In the genomic region with DNA sequence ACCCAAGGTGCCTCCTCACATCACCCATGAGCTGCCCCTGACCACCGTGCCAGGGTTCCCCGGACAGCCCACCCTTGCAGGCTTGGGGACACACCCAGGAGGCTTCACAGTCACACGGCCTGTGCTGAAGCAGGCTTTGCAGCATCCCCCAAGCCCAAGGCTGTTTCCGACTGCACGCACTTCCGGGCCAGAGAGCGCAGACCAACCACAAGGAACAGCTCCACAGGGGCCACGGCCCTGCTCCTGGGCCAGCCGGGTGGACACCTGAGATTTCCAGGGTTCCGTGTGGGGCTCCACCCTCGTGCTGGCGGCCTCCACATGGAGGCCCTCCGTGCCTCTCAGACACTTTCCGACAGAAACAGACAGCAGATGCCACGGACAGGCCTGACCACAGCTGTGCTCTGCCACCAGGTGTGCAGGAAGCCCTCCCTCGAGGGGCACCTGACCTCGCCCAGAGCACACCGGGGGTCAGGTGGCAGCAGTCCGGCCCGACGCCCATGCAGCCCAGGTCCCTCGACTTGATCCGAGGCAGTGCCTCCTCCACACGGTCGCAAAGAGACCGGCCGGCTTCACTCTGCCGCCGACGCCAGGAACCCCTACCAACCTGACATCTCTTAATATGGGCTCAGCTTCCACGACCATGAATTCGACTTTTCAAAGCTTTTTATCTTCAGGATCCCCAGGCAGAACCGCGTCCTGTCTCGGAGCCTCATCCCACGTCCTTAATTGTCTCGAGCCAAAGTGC, we compare ENCODE assay signal across 19 cellular contexts. TPM values are rescaled to one million over a fixed set of nuclear protein-coding genes. Genes with fewer than 3 reads are reported as not detected.
DNase-seq lines count a peak whose midpoint lies in the region; ATAC-seq, FAIRE-seq and TF ChIP-seq lines count a peak whose summit lies in the region.
"Had no signal": no experiment of that assay in that cellular context is flagged by ENCODE, and none has a peak within 500 bp of the region (broad histone marks: within the 10 kb centered on the region; RNA-seq: fewer than 3 reads in every experiment).

No MANE protein-coding gene starts in this region.

- no peak for TF ChIP-seq CTCF in BE2C (IDR thresholded peaks at IDR 0.05; ENCODE audit: low read depth, low read length)

- no peaks in the 10 kb centered on the region for H3K4me1 ChIP-seq in BE2C
- H3K4me1 ChIP-seq: SJCRH30 had no signal

- H3K4me3 ChIP-seq in BE2C (ENCODE audit: low read depth, low read length): no peak overlapping the region
- H3K4me3 ChIP-seq: SJCRH30 had no signal

- no peak for TF ChIP-seq POLR2A in GM12891 (IDR thresholded peaks at IDR 0.05; ENCODE audit: low read depth, low read length)

- H3K27me3 Mint-ChIP-seq in activated CD4-positive, alpha-beta memory T cell treated with anti-CD3 and anti-CD28 coated beads, Interleukin-2, amount 10 ng/mL, durations not matched to agents 7 days and 5 days: no peaks in the 10 kb centered on the region
- H3K27me3 Mint-ChIP-seq in activated CD4-positive, alpha-beta T cell treated with anti-CD3 and anti-CD28 coated beads, Interleukin-2, amount 10 ng/mL, durations not matched to agents 7 days and 5 days: no peaks in the 10 kb centered on the region
- H3K27me3 Mint-ChIP-seq: stimulated activated naive CD8-positive, alpha-beta T cell treated with anti-CD3 and anti-CD28 coated beads, Interleukin-15, amount 100 ng/mL, for 72 hours had no signal

- FAIRE-seq in GM12891 (lab: Jason Lieb, UNC): no peak
- FAIRE-seq: urothelium cell line had no signal

- H3K27ac Mint-ChIP-seq in activated CD4-positive, alpha-beta memory T cell treated with anti-CD3 and anti-CD28 coated beads, Interleukin-2, amount 10 ng/mL, durations not matched to agents 7 days and 5 days: no peak overlapping the region
- H3K27ac Mint-ChIP-seq in activated CD4-positive, alpha-beta T cell treated with anti-CD3 and anti-CD28 coated beads, Interleukin-2, amount 10 ng/mL, durations not matched to agents 7 days and 5 days: no peak overlapping the region
- H3K27ac Mint-ChIP-seq: mesothelial cell of epicardium had no signal

- H3K36me3 Mint-ChIP-seq in activated CD4-positive, alpha-beta memory T cell treated with anti-CD3 and anti-CD28 coated beads, Interleukin-2, amount 10 ng/mL, durations not matched to agents 7 days and 5 days (ENCODE audit: low read depth): peaks cover 23% of the 10 kb centered on the region
- peaks cover 24% of the 10 kb centered on the region for H3K36me3 Mint-ChIP-seq in activated CD4-positive, alpha-beta T cell treated with anti-CD3 and anti-CD28 coated beads, Interleukin-2, amount 10 ng/mL, durations not matched to agents 7 days and 5 days (ENCODE audit: low read depth)

- H3K9me3 ChIP-seq in BE2C: no peaks in the 10 kb centered on the region
- H3K9me3 ChIP-seq: SJCRH30 had no signal

- ATAC-seq in GM19035 (IDR thresholded peaks at IDR 0.05; ENCODE audit: unreplicated experiment): no peak
- ATAC-seq: stimulated activated naive CD8-positive, alpha-beta T cell treated with anti-CD3 and anti-CD28 coated beads, Interleukin-15, amount 100 ng/mL, for 72 hours had no signal

- intact Hi-C loops in cardiac septum (cut with DNase I) (no loop called here), posterior cingulate gyrus (cut with DNase I) (no loop called here)

- POLR2A ChIA-PET in activated CD4-positive, alpha-beta memory T cell treated with anti-CD3 and anti-CD28 coated beads, Interleukin-2, amount 10 ng/mL, durations not matched to agents 7 days and 5 days (lab: Charles Lee): interaction anchor here (1.8 kb wide), 1 partner anchor 9 kb away, joined by 4 read pairs; no protein-coding TSS in a partner anchor
- POLR2A ChIA-PET in activated CD4-positive, alpha-beta T cell treated with anti-CD3 and anti-CD28 coated beads, Interleukin-2, amount 10 ng/mL, durations not matched to agents 7 days and 5 days (lab: Charles Lee): no interaction called here

- no peaks in the 10 kb centered on the region for H3K27me3 ChIP-seq in BE2C
- H3K27me3 ChIP-seq: SJCRH30 had no signal

- H3K36me3 ChIP-seq in BE2C: peaks cover 30% of the 10 kb centered on the region

- CTCF ChIA-PET in activated CD4-positive, alpha-beta memory T cell treated with anti-CD3 and anti-CD28 coated beads, Interleukin-2, amount 10 ng/mL, durations not matched to agents 7 days and 5 days (lab: Charles Lee): no interaction called here
- CTCF ChIA-PET in activated CD4-positive, alpha-beta T cell treated with anti-CD3 and anti-CD28 coated beads, Interleukin-2, amount 10 ng/mL, durations not matched to agents 7 days and 5 days (lab: Charles Lee): no interaction called here

- peak; percentile 3 for DNase-seq in BE2C
- DNase-seq in GM12891 (ENCODE audit: insufficient read length, low spot score): peak; percentile 18
- peak; percentile 74 for DNase-seq in cardiac septum (ENCODE audit: low spot score)
- DNase-seq in posterior cingulate gyrus: peak in 7 of 10 donors; percentile 3 to 77 (median 12)
- DNase-seq in NCI-H1436 treated with DMSO at 0.1 percent for 48 hours (lab: John Stamatoyannopoulos, UW): no peak
- DNase-seq in activated CD4-positive, alpha-beta memory T cell treated with anti-CD3 and anti-CD28 coated beads, Interleukin-2, amount 10 ng/mL, durations not matched to agents 7 days and 5 days: no peak
- DNase-seq in activated CD4-positive, alpha-beta T cell treated with anti-CD3 and anti-CD28 coated beads, Interleukin-2, amount 10 ng/mL, durations not matched to agents 7 days and 5 days: no peak
- DNase-seq: amygdala; central memory CD4-positive, alpha-beta T cell; COR-L47; Kasumi-1; kidney glomerular epithelial cell; NCI-H1092 treated with DMSO at 0.1 percent for 48 hours; NCI-H526; SJCRH30; stimulated activated naive CD8-positive, alpha-beta T cell treated with anti-CD3 and anti-CD28 coated beads, Interleukin-15, amount 100 ng/mL, for 72 hours had no signal

- H3K9me3 Mint-ChIP-seq in activated CD4-positive, alpha-beta memory T cell treated with anti-CD3 and anti-CD28 coated beads, Interleukin-2, amount 10 ng/mL, durations not matched to agents 7 days and 5 days: no peaks in the 10 kb centered on the region
- H3K9me3 Mint-ChIP-seq in activated CD4-positive, alpha-beta T cell treated with anti-CD3 and anti-CD28 coated beads, Interleukin-2, amount 10 ng/mL, durations not matched to agents 7 days and 5 days: no peaks in the 10 kb centered on the region
- H3K9me3 Mint-ChIP-seq: mesothelial cell of epicardium; stimulated activated naive CD8-positive, alpha-beta T cell treated with anti-CD3 and anti-CD28 coated beads, Interleukin-15, amount 100 ng/mL, for 72 hours had no signal

- H3K4me1 Mint-ChIP-seq in activated CD4-positive, alpha-beta memory T cell treated with anti-CD3 and anti-CD28 coated beads, Interleukin-2, amount 10 ng/mL, durations not matched to agents 7 days and 5 days: peaks cover 26% of the 10 kb centered on the region
- peaks cover 24% of the 10 kb centered on the region for H3K4me1 Mint-ChIP-seq in activated CD4-positive, alpha-beta T cell treated with anti-CD3 and anti-CD28 coated beads, Interleukin-2, amount 10 ng/mL, durations not matched to agents 7 days and 5 days

- H3K4me3 Mint-ChIP-seq in activated CD4-positive, alpha-beta memory T cell treated with anti-CD3 and anti-CD28 coated beads, Interleukin-2, amount 10 ng/mL, durations not matched to agents 7 days and 5 days: no peak overlapping the region
- no peak overlapping the region for H3K4me3 Mint-ChIP-seq in activated CD4-positive, alpha-beta T cell treated with anti-CD3 and anti-CD28 coated beads, Interleukin-2, amount 10 ng/mL, durations not matched to agents 7 days and 5 days
- H3K4me3 Mint-ChIP-seq: mesothelial cell of epicardium; stimulated activated naive CD8-positive, alpha-beta T cell treated with anti-CD3 and anti-CD28 coated beads, Interleukin-15, amount 100 ng/mL, for 72 hours had no signal

TF ChIP-seq in GM12891, 5 proteins besides CTCF, POLR2A, EP300 and RAD21:
- TF ChIP-seq SPI1 (IDR thresholded peaks at IDR 0.05; ENCODE audit: low read depth, low read length) (no peak), PAX5 (IDR thresholded peaks at IDR 0.05; ENCODE audit: insufficient read depth, low read length, severe bottlenecking) (no peak)

RNA-seq across cellular contexts. Expression of a gene that starts 8.0 kb away (rescaled TPM):
- polyA plus RNA-seq in BE2C (2012; ENCODE audit: insufficient read depth, insufficient read length, low read depth): 352 TPM
- polyA plus RNA-seq in GM12891 (2012; ENCODE audit: low read depth, missing spikeins): 97.8 TPM
- total RNA-seq in cardiac septum: 129 TPM
- 100 to 1,000 TPM; 209 to 221 TPM for total RNA-seq in activated CD4-positive, alpha-beta memory T cell treated with anti-CD3 and anti-CD28 coated beads, Interleukin-2, amount 10 ng/mL, durations not matched to agents 7 days and 5 days
- total RNA-seq in activated CD4-positive, alpha-beta T cell treated with anti-CD3 and anti-CD28 coated beads, Interleukin-2, amount 10 ng/mL, durations not matched to agents 7 days and 5 days: 100 to 1,000 TPM; 223 to 242 TPM

RNA-seq across cellular contexts. Expression of a gene that starts 48.8 kb away (rescaled TPM):
- polyA plus RNA-seq in BE2C (2012; ENCODE audit: insufficient read depth, insufficient read length, low read depth): 247 TPM
- polyA plus RNA-seq in GM12891 (2012; ENCODE audit: low read depth, missing spikeins): 36.2 TPM
- 55.2 TPM for total RNA-seq in cardiac septum
- total RNA-seq in activated CD4-positive, alpha-beta memory T cell treated with anti-CD3 and anti-CD28 coated beads, Interleukin-2, amount 10 ng/mL, durations not matched to agents 7 days and 5 days: 10 to 100 TPM; 61.6 to 64.1 TPM
- total RNA-seq in activated CD4-positive, alpha-beta T cell treated with anti-CD3 and anti-CD28 coated beads, Interleukin-2, amount 10 ng/mL, durations not matched to agents 7 days and 5 days: 10 to 100 TPM; 63.8 to 69.0 TPM

Comparison
In these comparisons a context has a peak if more than half of its experiments do, and no peak if none do; other contexts are left out.
1. DNase-seq: peak in BE2C (single experiment), GM12891 (single experiment), cardiac septum (single experiment) and posterior cingulate gyrus (7 of 10); none in NCI-H1436 treated with DMSO at 0.1 percent for 48 hours (single experiment), activated CD4-positive, alpha-beta memory T cell treated with anti-CD3 and anti-CD28 coated beads, Interleukin-2, amount 10 ng/mL, durations not matched to agents 7 days and 5 days (single experiment) and activated CD4-positive, alpha-beta T cell treated with anti-CD3 and anti-CD28 coated beads, Interleukin-2, amount 10 ng/mL, durations not matched to agents 7 days and 5 days (single experiment).